ENCODE assay signal across 14 cellular contexts in genomic region chr11:107702109-107702660, GRCh38. TPM values are rescaled to one million over a fixed set of nuclear protein-coding genes. Genes with fewer than 3 reads are reported as not detected.
A peak's percentile ranks its signal among the peaks of the same experiment; 100 is the strongest.
DNase-seq lines count a peak whose midpoint lies in the region; ATAC-seq, FAIRE-seq and TF ChIP-seq lines count a peak whose summit lies in the region.
"Had no signal": no experiment of that assay in that cellular context is flagged by ENCODE, and none has a peak within 500 bp of the region (broad histone marks: within the 10 kb centered on the region; RNA-seq: fewer than 3 reads in every experiment).

No MANE protein-coding gene starts in this region.

- CTCF ChIA-PET in IMR-90 (lab: Yijun Ruan, JAX), result no interaction called here
- CTCF ChIA-PET in GM12878 (lab: Yijun Ruan, JAX), result interaction anchor here (0.6 to 1.2 kb wide), 3 partner anchors 13 to 139 kb away, joined by 3 read pairs; no protein-coding TSS in a partner anchor
- CTCF ChIA-PET in PC-9 (lab: Charles Lee), result no interaction called here

- H4K5ac ChIP-seq in IMR-90 (ENCODE audit: low read depth, low read length), result peak overlapping the region; percentile 13; the same call in 1 of the 2 replicates

- H2BK120ac ChIP-seq in IMR-90 (ENCODE audit: low read depth, low read length), result no peak overlapping the region; the same call in 1 of the 2 replicates

- H3K56ac ChIP-seq in IMR-90 (ENCODE audit: extremely low read depth, insufficient read depth, low read length), result no peak overlapping the region

- TF ChIP-seq EP300 in GM12878 (IDR thresholded peaks at IDR 0.05; ENCODE audit: borderline replicate concordance in 1 of 2, control insufficient read depth in 1 of 2, low read depth in 2 of 2, low read length in 2 of 2), result no peak
- TF ChIP-seq EP300 in neural cell (conservative IDR thresholded peaks at IDR 0.05; ENCODE audit: poor library complexity, severe bottlenecking), result peak; percentile 65

- H3K27me3 ChIP-seq in IMR-90 (ENCODE audit: control insufficient read depth, insufficient read depth, low read length) (no peaks in the 10 kb centered on the region), GM12878 (replicated peaks in 1 of 2; ENCODE audit: control insufficient read depth in 2 of 2, insufficient read depth in 2 of 2, low read length in 1 of 2) (peaks cover 1 to 8% of the 10 kb centered on the region in 2 experiments; a peak in 2 of 4 replicates), neural cell (ENCODE audit: insufficient read depth, low read depth, low read length) (no peaks in the 10 kb centered on the region), skeletal muscle tissue (ENCODE audit: control insufficient read depth in 3 of 3, insufficient read depth in 3 of 3, low read length in 3 of 3) (no peaks in the 10 kb centered on the region), PC-9 (ENCODE audit: insufficient read depth, low read depth) (no peaks in the 10 kb centered on the region)
- H3K27me3 ChIP-seq: BLaER1 treated with 17β-estradiol and CSF1 and Interleukin-3, amounts not matched to agents 10 nM and 100 nM had no signal

- H3K79me2 ChIP-seq in GM12878 (ENCODE audit: control insufficient read depth, insufficient read depth, low read length), result no peaks in the 10 kb centered on the region
- no peaks in the 10 kb centered on the region for H3K79me2 ChIP-seq in neural cell (replicated peaks; ENCODE audit: insufficient read depth, low read length)
- no peaks in the 10 kb centered on the region for H3K79me2 ChIP-seq in PC-9 (ENCODE audit: low read depth)

- H3K9me1 ChIP-seq in IMR-90 (ENCODE audit: insufficient read depth, low read length), result no peaks in the 10 kb centered on the region

- intact Hi-C loops in IMR-90 (cut with micrococcal nuclease) (no loop called here), GM12878 (cut with micrococcal nuclease; ENCODE audit: unreplicated experiment) (no loop called here), PC-9 (cut with micrococcal nuclease; ENCODE audit: unreplicated experiment) (no loop called here)

- DNase-seq in IMR-90, result no peak
- DNase-seq in GM12878 (ENCODE audit: low read depth, low spot score), result no peak
- no peak for DNase-seq in PC-9
- no peak for DNase-seq in NOMO-1 treated with DMSO at 0.1 percent for 48 hours (lab: John Stamatoyannopoulos, UW; ENCODE audit: unreplicated experiment)
- no peak for DNase-seq in H54 (ENCODE audit: insufficient read length, low spot score)
- DNase-seq: 8988T; ACHN; CD4-positive, CD25-positive, alpha-beta regulatory T cell; DMS53; GF-D8 had no signal

- peak overlapping the region; percentile 9; the same call in 1 of the 2 replicates for H2AK5ac ChIP-seq in IMR-90 (ENCODE audit: low read depth, low read length)

- ATAC-seq in IMR-90 (ENCODE audit: low read depth) (no peak), GM12878 (no peak)
- ATAC-seq: HCT116 had no signal

- TF ChIP-seq POLR2A in IMR-90 (IDR thresholded peaks at IDR 0.05; ENCODE audit: low read depth, low read length) (no peak), GM12878 (IDR thresholded peaks at IDR 0.05; ENCODE audit: low read depth, low read length) (no peak), H54 (IDR thresholded peaks at IDR 0.05; ENCODE audit: low read depth, low read length) (no peak)

- H3K4me2 ChIP-seq in IMR-90 (ENCODE audit: low read depth, low read length) (peak overlapping the region; percentile 40; the same call in 1 of the 2 replicates), GM12878 (ENCODE audit: control insufficient read depth, insufficient read depth) (no peak overlapping the region), neural cell (ENCODE audit: low read length) (no peak overlapping the region), PC-9 (no peak overlapping the region)
- H3K4me2 ChIP-seq: BLaER1 treated with 17β-estradiol and CSF1 and Interleukin-3, amounts not matched to agents 10 nM and 100 nM had no signal

- dilution Hi-C loops in IMR-90 (cut with HindIII; ENCODE audit: low sequenced_read_pairs, unreplicated experiment), result no loop called here

- peak overlapping the region; percentile 11; the same call in 1 of the 3 replicates for H2BK15ac ChIP-seq in IMR-90 (ENCODE audit: low read depth, low read length)

- H3K9me3 ChIP-seq in IMR-90 (ENCODE audit: control insufficient read depth, insufficient read depth, low read length) (no peaks in the 10 kb centered on the region), GM12878 (replicated peaks; ENCODE audit: control insufficient read depth, insufficient read depth, low read length) (no peaks in the 10 kb centered on the region), neural cell (ENCODE audit: low read length) (no peaks in the 10 kb centered on the region), skeletal muscle tissue (ENCODE audit: control insufficient read depth in 3 of 3, low read length in 3 of 3) (no peaks in the 10 kb centered on the region), PC-9 (ENCODE audit: insufficient read depth, low read depth) (no peaks in the 10 kb centered on the region)
- H3K9me3 ChIP-seq: BLaER1 treated with 17β-estradiol and CSF1 and Interleukin-3, amounts not matched to agents 10 nM and 100 nM had no signal

- H4K91ac ChIP-seq in IMR-90 (ENCODE audit: insufficient read depth, low read depth, low read length), result peak overlapping the region; percentile 34; the same call in 1 of the 2 replicates

- H3K4me3 ChIP-seq in IMR-90 (ENCODE audit: insufficient read depth, low read depth, low read length) (no peak overlapping the region), GM12878 (no peak overlapping the region), neural cell (ENCODE audit: low read length) (peak overlapping the region; percentile 17), skeletal muscle tissue (ENCODE audit: low read length in 3 of 3) (no peak overlapping the region), PC-9 (no peak overlapping the region)
- H3K4me3 ChIP-seq: BLaER1 treated with 17β-estradiol and CSF1 and Interleukin-3, amounts not matched to agents 10 nM and 100 nM had no signal

- H3K4ac ChIP-seq in IMR-90 (ENCODE audit: low read depth, low read length), result no peak overlapping the region

- H3K79me1 ChIP-seq in IMR-90 (ENCODE audit: low read depth in 1 of 2, low read length in 2 of 2), result no peaks in the 10 kb centered on the region

- SMC1A ChIA-PET in GM12878 (lab: Charles Lee; ENCODE audit: uncharacterized antibody, unreplicated experiment), result interaction anchor here (1.1 kb wide), 1 partner anchor 10 kb away, joined by 3 read pairs; the partner anchor contains the start of gene SLN

- no peak overlapping the region for H4K8ac ChIP-seq in IMR-90 (ENCODE audit: low read depth in 2 of 2, low read length in 2 of 2)

- TF ChIP-seq RAD21 in IMR-90 (IDR thresholded peaks at IDR 0.05; ENCODE audit: low read length) (no peak), GM12878 (IDR thresholded peaks at IDR 0.05; ENCODE audit: insufficient read depth, low read depth, low read length) (no peak), neural cell (conservative IDR thresholded peaks at IDR 0.05) (no peak)

- peak overlapping the region; percentile 67; the same call in 1 of the 2 replicates for H3K18ac ChIP-seq in IMR-90 (ENCODE audit: low read depth, low read length)

- H4K20me1 ChIP-seq in IMR-90 (ENCODE audit: insufficient read depth, low read length) (no peaks in the 10 kb centered on the region), GM12878 (ENCODE audit: control insufficient read depth, insufficient read depth) (no peaks in the 10 kb centered on the region), neural cell (ENCODE audit: insufficient read depth) (no peaks in the 10 kb centered on the region), PC-9 (ENCODE audit: insufficient read depth) (no peaks in the 10 kb centered on the region)
- H4K20me1 ChIP-seq: BLaER1 treated with 17β-estradiol and CSF1 and Interleukin-3, amounts not matched to agents 10 nM and 100 nM had no signal

- no peaks in the 10 kb centered on the region for H3K36me3 ChIP-seq in IMR-90 (ENCODE audit: control insufficient read depth, insufficient read depth, low read length)
- no peaks in the 10 kb centered on the region for H3K36me3 ChIP-seq in GM12878 (ENCODE audit: control insufficient read depth in 2 of 2, insufficient read depth in 2 of 2, low read length in 1 of 2)
- no peaks in the 10 kb centered on the region for H3K36me3 ChIP-seq in neural cell (ENCODE audit: insufficient read depth, low read length)
- no peaks in the 10 kb centered on the region for H3K36me3 ChIP-seq in skeletal muscle tissue (ENCODE audit: control insufficient read depth in 3 of 3, insufficient read depth in 3 of 3, low read length in 3 of 3)
- H3K36me3 ChIP-seq in PC-9 (ENCODE audit: low read depth), result no peaks in the 10 kb centered on the region
- H3K36me3 ChIP-seq: BLaER1 treated with 17β-estradiol and CSF1 and Interleukin-3, amounts not matched to agents 10 nM and 100 nM had no signal

- WGBS in IMR-90 (ENCODE audit: extremely low coverage in 2 of 2, insufficient read length in 1 of 2), 2 experiments, result no CpG with 5 or more reads among the region's 7 CpGs
- 49% methylated on average over 7 of the region's 7 CpGs for WGBS in GM12878 (ENCODE audit: insufficient coverage, insufficient replicate concordance, low lambda C conversion rate, missing lambda C conversion rate)

- RAD21 ChIA-PET in GM12878 (lab: Charles Lee; ENCODE audit: unreplicated experiment), result interaction anchor here (1.0 to 1.1 kb wide), 2 partner anchors 30 to 39 kb away, joined by 3 read pairs; no protein-coding TSS in a partner anchor

- H2BK5ac ChIP-seq in IMR-90 (ENCODE audit: low read depth, low read length, poor library complexity, severe bottlenecking), result no peak overlapping the region

- H3K14ac ChIP-seq in IMR-90 (replicated peaks; ENCODE audit: low read depth, low read length), result peak overlapping the region; percentile 26; the same call in 1 of the 2 replicates

- BruUV-seq in IMR-90 (replicated peaks; lab: Mats Ljungman, UMichigan) (no TSS peak), GM12878 (replicated peaks; lab: Mats Ljungman, UMichigan) (no TSS peak), PC-9 (replicated peaks; lab: Mats Ljungman, UMichigan) (no TSS peak)

- H3K9me2 ChIP-seq in neural cell (ENCODE audit: insufficient read depth, low read length) (no peaks in the 10 kb centered on the region), PC-9 (ENCODE audit: insufficient read depth) (no peaks in the 10 kb centered on the region; the same call in 1 of the 2 replicates)

- H2AK9ac ChIP-seq in IMR-90 (replicated peaks; ENCODE audit: low read depth, low read length, poor library complexity), result no peak overlapping the region

- no peak overlapping the region for H3K9ac ChIP-seq in IMR-90 (ENCODE audit: low read depth, low read length)
- H3K9ac ChIP-seq in GM12878 (ENCODE audit: control insufficient read depth, insufficient read depth, low read length), result no peak overlapping the region
- H3K9ac ChIP-seq in neural cell (ENCODE audit: low read length), result no peak overlapping the region
- H3K9ac ChIP-seq in skeletal muscle tissue (ENCODE audit: low read depth in 1 of 3, low read length in 3 of 3), result no peak overlapping the region
- H3K9ac ChIP-seq: BLaER1 treated with 17β-estradiol and CSF1 and Interleukin-3, amounts not matched to agents 10 nM and 100 nM had no signal

- H3K27ac ChIP-seq in IMR-90 (ENCODE audit: insufficient read depth, low read length) (no peak overlapping the region), GM12878 (ENCODE audit: control insufficient read depth, insufficient read depth) (no peak overlapping the region), neural cell (ENCODE audit: low read length) (peak overlapping the region; percentile 27), skeletal muscle tissue (ENCODE audit: low read depth, low read length) (peak overlapping the region; percentile 22), PC-9 (no peak overlapping the region)
- H3K27ac ChIP-seq: BLaER1 treated with 17β-estradiol and CSF1 and Interleukin-3, amounts not matched to agents 10 nM and 100 nM had no signal

- in situ Hi-C loops in IMR-90 (cut with MboI; ENCODE audit: low sequenced_read_pairs) (no loop called here), GM12878 (cut with MboI) (no loop called here)

- H3F3A ChIP-seq in neural cell (ENCODE audit: insufficient read depth, low read length, poor library complexity, severe bottlenecking) (no peaks in the 10 kb centered on the region), PC-9 (ENCODE audit: insufficient read depth, low read depth) (0 out of 2 replicates have a peak, but pooled peaks cover 4% of the 10 kb centered on the region)

- H3K4me1 ChIP-seq in IMR-90 (ENCODE audit: control insufficient read depth, insufficient read depth, low read length) (peaks cover 7% of the 10 kb centered on the region), GM12878 (ENCODE audit: control insufficient read depth, insufficient read depth, low read length) (no peaks in the 10 kb centered on the region), skeletal muscle tissue (ENCODE audit: control insufficient read depth in 3 of 3, insufficient read depth in 3 of 3, low read length in 3 of 3) (peaks cover 23 to 38% (median 28%) of the 10 kb centered on the region in 3 donors), PC-9 (replicated peaks; ENCODE audit: insufficient read depth) (peaks cover 12% of the 10 kb centered on the region)
- H3K4me1 ChIP-seq: BLaER1 treated with 17β-estradiol and CSF1 and Interleukin-3, amounts not matched to agents 10 nM and 100 nM had no signal

- POLR2A ChIA-PET in IMR-90 (lab: Charles Lee; ENCODE audit: unreplicated experiment), result no interaction called here
- POLR2A ChIA-PET in GM12878 (lab: Charles Lee), result no interaction called here
- POLR2A ChIA-PET in PC-9 (lab: Charles Lee; ENCODE audit: unreplicated experiment), result no interaction called here

- TF ChIP-seq CTCF in IMR-90 (conservative IDR thresholded peaks at IDR 0.05; ENCODE audit: low read depth, low read length) (no peak), GM12878 (IDR thresholded peaks at IDR 0.05 in 2 of 3, conservative IDR thresholded peaks at IDR 0.05 in 1 of 3; ENCODE audit: control insufficient read depth in 2 of 3, extremely low read depth in 1 of 3, insufficient read depth in 1 of 3, low read depth in 3 of 3, low read length in 3 of 3) (no peak), neural cell (IDR thresholded peaks at IDR 0.05; ENCODE audit: poor library complexity, severe bottlenecking) (no peak), PC-9 (conservative IDR thresholded peaks at IDR 0.05) (no peak)

- FAIRE-seq in GM12878 (lab: Jason Lieb, UNC), result peak; percentile 7
- no peak for FAIRE-seq in H54 (lab: Jason Lieb, UNC)

- H3K23ac ChIP-seq in IMR-90 (ENCODE audit: low read depth, low read length), result no peak overlapping the region

- H2AFZ ChIP-seq in IMR-90 (replicated peaks; ENCODE audit: low read length, poor library complexity) (no peak overlapping the region), GM12878 (ENCODE audit: control insufficient read depth, low read depth, low read length) (no peak overlapping the region), neural cell (ENCODE audit: low read depth, low read length) (no peak overlapping the region), PC-9 (no peak overlapping the region)

- H2BK20ac ChIP-seq in IMR-90 (ENCODE audit: low read depth, low read length), result peak overlapping the region; percentile 17; the same call in 1 of the 2 replicates

RNA-seq across cellular contexts. Expression of gene SLN, which starts 9.7 kb away (rescaled TPM):
- total RNA-seq in IMR-90 (2012; rRNA removed) (not detected in 2 replicates), GM12878 (2014; rRNA removed) (not detected in 2 replicates), GM12878 (2014; rRNA removed; fragmentation: Illumina TruSeq; extraction: Trizol) (not detected in 2 replicates), GM12878 (2021) (not detected in 2 replicates), skeletal muscle tissue (2,012 TPM), PC-9 (2021) (not detected in 2 replicates)
- polyA plus RNA-seq in IMR-90 (2012; rRNA removed) (not detected in 2 replicates), GM12878 (2011; rRNA removed) (not detected in 2 replicates), GM12878 (2014; fragmentation: Illumina TruSeq; extraction: Trizol) (not detected in 2 replicates), GM12878 (2014; fragmentation: Nextera tagmentation; extraction: Ambion mirVana) (under 1 TPM in 1 of 2 experiments, not detected in 1; 0.39 TPM), GM12878 (2014; rRNA removed) (not detected in 2 replicates), GM12878 (2016; fragmentation: Nextera tagmentation; extraction: Ambion mirVana) (not detected), neural cell (not detected in 2 replicates)
- polyA plus RNA-seq in IMR-90 (2012; cell fraction: cytosol; rRNA removed), result not detected in 2 replicates
- polyA plus RNA-seq in IMR-90 (2012; cell fraction: nucleus; rRNA removed; ENCODE audit: low replicate concordance), result not detected in 2 replicates
- not detected in 2 replicates for total RNA-seq in GM12878 (2013; cell fraction: nucleolus; rRNA removed)
- not detected for polyA plus RNA-seq in GM12878 (2011; ENCODE audit: low read depth)
- 0.09 TPM in 1 of 2 replicates, not detected in the other for polyA plus RNA-seq in GM12878 (2011; cell fraction: cytosol; rRNA removed)
- not detected in 2 replicates for polyA plus RNA-seq in GM12878 (2011; cell fraction: nucleus; rRNA removed)
- polyA plus RNA-seq in GM12878 (2012), result not detected in 2 replicates
- polyA minus RNA-seq in GM12878 (2011; rRNA and poly(A)+ RNA removed), result not detected in 2 replicates
- not detected in 2 replicates for polyA minus RNA-seq in GM12878 (2011; cell fraction: cytosol; rRNA and poly(A)+ RNA removed)
- polyA minus RNA-seq in GM12878 (2011; cell fraction: nucleus; rRNA and poly(A)+ RNA removed), result not detected in 2 replicates
- not detected in 2 replicates for polyA minus RNA-seq in neural cell
- total RNA-seq: CD4-positive, CD25-positive, alpha-beta regulatory T cell had no signal
- polyA plus RNA-seq: CD4-positive, CD25-positive, alpha-beta regulatory T cell had no signal

Comparison
In these comparisons a context has a peak if more than half of its experiments do, and no peak if none do; other contexts are left out.
1. H3K27ac ChIP-seq: peak in neural cell (single experiment) and skeletal muscle tissue (single experiment); none in IMR-90 (single experiment), GM12878 (single experiment) and PC-9 (single experiment).
2. RNA of gene SLN, which starts 9.7 kb away (total RNA-seq): 2,012 TPM in skeletal muscle tissue (single experiment); not detected in IMR-90, not detected in GM12878 and not detected in PC-9; every median in the first group is over 1,000 times any median in the second.